ENCODE assay signal across 10 cellular contexts in the genomic region with DNA sequence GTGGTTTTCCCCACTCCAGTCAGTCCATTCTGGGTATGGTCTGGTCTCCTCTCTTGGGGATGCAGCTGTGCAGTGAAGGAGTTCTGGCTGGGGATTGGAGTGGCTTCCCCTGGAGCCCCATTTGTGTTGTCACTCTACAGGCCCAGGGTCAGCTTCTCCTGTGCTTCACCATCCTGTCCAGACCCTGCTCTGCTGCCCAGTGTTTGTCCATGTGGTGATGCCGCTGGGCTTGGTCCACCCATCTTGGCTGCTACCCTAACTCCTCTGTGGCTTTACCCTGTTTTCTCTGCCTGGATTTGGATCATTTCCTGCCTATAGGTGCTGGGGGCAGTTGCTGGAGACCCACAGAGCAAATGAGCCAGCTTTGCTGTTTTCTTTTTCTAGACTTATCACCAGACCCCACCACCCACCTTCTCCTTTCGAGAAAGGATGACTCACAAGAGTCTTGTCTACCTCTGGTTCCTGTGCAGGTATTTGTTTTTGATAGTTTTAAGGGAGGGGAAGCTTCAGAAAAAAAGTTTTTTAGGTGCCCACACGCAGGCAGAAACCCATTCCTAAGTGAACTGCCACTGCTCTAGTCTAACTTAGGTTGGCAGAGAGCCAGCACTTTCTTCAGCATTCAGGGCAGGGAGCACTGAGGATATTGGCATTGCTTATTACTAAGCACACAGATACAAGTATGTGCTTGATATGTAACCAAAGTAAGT. TPM values are rescaled to one million over a fixed set of nuclear protein-coding genes. Genes with fewer than 3 reads are reported as not detected.
DNase-seq lines count a peak whose midpoint lies in the region; ATAC-seq and TF ChIP-seq lines count a peak whose summit lies in the region.
"Had no signal": no experiment of that assay in that cellular context is flagged by ENCODE, and none has a peak within 500 bp of the region (broad histone marks: within the 10 kb centered on the region; RNA-seq: fewer than 3 reads in every experiment).

No MANE protein-coding gene starts in this region.

- peak; percentile 82 to 85 for ATAC-seq in activated CD4-positive, CD25-positive, alpha-beta regulatory T cell treated with anti-CD3 and anti-CD28 coated beads, Interleukin-2, amount 50 U/mL, for 24 hours
- ATAC-seq in HG02763 (IDR thresholded peaks at IDR 0.05; ENCODE audit: unreplicated experiment) (no peak), HG03280 (IDR thresholded peaks at IDR 0.05; ENCODE audit: unreplicated experiment) (no peak)

- no peak for DNase-seq in activated CD4-positive, CD25-positive, alpha-beta regulatory T cell (lab: John Stamatoyannopoulos, UW)
- DNase-seq in left ventricle myocardium inferior (no peak), cerebellum (ENCODE audit: low spot score) (no peak)
- DNase-seq: NCI-H2227 treated with DMSO at 0.1 percent for 48 hours, sigmoid colon had no signal

- H3K27me3 ChIP-seq in left ventricle myocardium inferior (ENCODE audit: low read depth) (no peaks in the 10 kb centered on the region), subcutaneous abdominal adipose tissue (ENCODE audit: control insufficient read depth in 5 of 5, insufficient read depth in 4 of 5, low read length in 5 of 5) (no peaks in the 10 kb centered on the region)
- H3K27me3 ChIP-seq: sigmoid colon had no signal

- peak overlapping the region in 2 of 5 donors; percentile 29 to 44 for H3K9ac ChIP-seq in subcutaneous abdominal adipose tissue (ENCODE audit: low read length in 5 of 5)

- H3K4me3 ChIP-seq in left ventricle myocardium inferior (no peak overlapping the region), subcutaneous abdominal adipose tissue (ENCODE audit: low read depth in 1 of 5, low read length in 5 of 5) (no peak overlapping the region)
- H3K4me3 ChIP-seq: sigmoid colon had no signal

- H3K36me3 ChIP-seq in left ventricle myocardium inferior: peaks cover 71% of the 10 kb centered on the region
- H3K36me3 ChIP-seq in subcutaneous abdominal adipose tissue (ENCODE audit: control insufficient read depth in 5 of 5, insufficient read depth in 5 of 5, low read length in 5 of 5): peaks cover 0 to 69% (median 51%) of the 10 kb centered on the region in 5 donors

- H3K27ac ChIP-seq in left ventricle myocardium inferior (replicated peaks): peak overlapping the region; percentile 81
- H3K27ac ChIP-seq in subcutaneous abdominal adipose tissue (ENCODE audit: low read depth, low read length): peak overlapping the region; percentile 42
- H3K27ac ChIP-seq: sigmoid colon had no signal

- H3K36me3 Mint-ChIP-seq in activated naive CD8-positive, alpha-beta T cell: peaks cover 8% of the 10 kb centered on the region

- peaks cover 57% of the 10 kb centered on the region for H3K4me1 ChIP-seq in left ventricle myocardium inferior
- H3K4me1 ChIP-seq in subcutaneous abdominal adipose tissue (ENCODE audit: control insufficient read depth in 5 of 5, insufficient read depth in 5 of 5, low read length in 5 of 5): peaks cover 4 to 26% (median 22%) of the 10 kb centered on the region in 5 donors

- intact Hi-C loops in left ventricle myocardium inferior (cut with micrococcal nuclease): no loop called here

- no peak for TF ChIP-seq CTCF in left ventricle myocardium inferior (IDR thresholded peaks at IDR 0.05; ENCODE audit: borderline replicate concordance)

- H3K9me3 ChIP-seq in left ventricle myocardium inferior (replicated peaks): no peaks in the 10 kb centered on the region
- H3K9me3 ChIP-seq in subcutaneous abdominal adipose tissue (ENCODE audit: control insufficient read depth in 5 of 5, low read length in 5 of 5): no peaks in the 10 kb centered on the region
- H3K9me3 ChIP-seq: sigmoid colon had no signal

- H3K4me1 Mint-ChIP-seq in activated naive CD8-positive, alpha-beta T cell (ENCODE audit: low read depth): peaks cover 40% of the 10 kb centered on the region

- peak overlapping the region; percentile 96 for H3K27ac Mint-ChIP-seq in activated naive CD8-positive, alpha-beta T cell

- H3K9me3 Mint-ChIP-seq in activated naive CD8-positive, alpha-beta T cell (ENCODE audit: low read depth): no peaks in the 10 kb centered on the region

- H3K27me3 Mint-ChIP-seq in activated naive CD8-positive, alpha-beta T cell: no peaks in the 10 kb centered on the region

- peak overlapping the region; percentile 68 for H3K4me3 Mint-ChIP-seq in activated naive CD8-positive, alpha-beta T cell

RNA-seq across cellular contexts. Expression of a gene that starts 8.5 kb away (rescaled TPM):
- 17.8 TPM for total RNA-seq in left ventricle myocardium inferior
- total RNA-seq in cerebellum: 28.4 TPM

RNA-seq across cellular contexts. Expression of a gene that starts 8.7 kb away (rescaled TPM):
- 14.9 TPM for total RNA-seq in left ventricle myocardium inferior
- total RNA-seq in cerebellum: 30.7 TPM

RNA-seq across cellular contexts. Expression of a gene that starts 28.5 kb away (rescaled TPM):
- 233 TPM for total RNA-seq in left ventricle myocardium inferior
- total RNA-seq in cerebellum: 96.3 TPM

RNA-seq across cellular contexts. Expression of a gene that starts 43.7 kb away (rescaled TPM):
- 42.7 TPM for total RNA-seq in left ventricle myocardium inferior
- 53.3 TPM for total RNA-seq in cerebellum

RNA-seq across cellular contexts. Expression of a gene that starts 44.2 kb away (rescaled TPM):
- total RNA-seq in left ventricle myocardium inferior (17.1 TPM), cerebellum (2.3 TPM)

Comparison
In these comparisons a context has a peak if more than half of its experiments do, and no peak if none do; other contexts are left out.
1. ATAC-seq: peak in activated CD4-positive, CD25-positive, alpha-beta regulatory T cell treated with anti-CD3 and anti-CD28 coated beads, Interleukin-2, amount 50 U/mL, for 24 hours (2 of 2); none in HG02763 (single experiment) and HG03280 (single experiment).